ENCODE assay signal across 9 cellular contexts in the genomic region with DNA sequence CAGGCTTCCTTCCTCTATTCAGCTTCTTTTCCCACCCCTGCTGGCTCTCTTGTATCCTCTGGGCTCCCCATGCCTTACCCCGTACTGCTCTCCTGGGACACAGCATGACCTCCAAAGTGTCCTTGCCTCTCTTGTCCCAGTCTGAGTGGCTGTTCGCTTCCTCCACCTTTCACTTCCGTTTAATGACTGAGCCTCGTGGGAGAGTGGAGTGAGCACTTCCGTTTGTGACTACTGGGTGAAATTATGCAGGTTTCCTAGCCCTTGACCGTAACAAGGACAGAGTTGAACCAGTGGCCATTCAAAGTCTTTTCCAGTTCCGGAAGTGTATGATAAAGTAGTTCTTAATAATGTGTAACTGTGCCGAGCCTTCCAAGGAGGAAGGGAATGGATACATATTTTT.
A peak's percentile ranks its signal among the peaks of the same experiment; 100 is the strongest.
DNase-seq lines count a peak whose midpoint lies in the region; ATAC-seq and TF ChIP-seq lines count a peak whose summit lies in the region.
"Had no signal": no experiment of that assay in that cellular context is flagged by ENCODE, and none has a peak within 500 bp of the region (broad histone marks: within the 10 kb centered on the region; RNA-seq: fewer than 3 reads in every experiment).

No MANE protein-coding gene starts in this region.

- peak overlapping the region; percentile 59 for H3K9ac ChIP-seq in Karpas-422 (ENCODE audit: low read length)

- peak overlapping the region in 2 of 3 donors; percentile 29 to 56 for H3K27ac Mint-ChIP-seq in CD4-positive, CD25-positive, alpha-beta regulatory T cell

- H3K4me2 ChIP-seq in Karpas-422 (ENCODE audit: low read depth, low read length, poor library complexity, severe bottlenecking) = peak overlapping the region; percentile 75
- H3K4me2 ChIP-seq in osteoblast (ENCODE audit: insufficient read depth, low read length) = no peak overlapping the region

- peaks cover 26% of the 10 kb centered on the region for H3K4me1 ChIP-seq in CD4-positive, CD25-positive, alpha-beta regulatory T cell (ENCODE audit: control insufficient read depth, insufficient read depth, low read length, poor library complexity, severe bottlenecking)
- H3K4me1 ChIP-seq in Karpas-422 (ENCODE audit: low read length) = peaks cover 84% of the 10 kb centered on the region
- H3K4me1 ChIP-seq in tibial artery = peaks cover 0 to 76% (median 33%) of the 10 kb centered on the region in 4 donors
- peaks cover 4% of the 10 kb centered on the region for H3K4me1 ChIP-seq in osteoblast (ENCODE audit: insufficient read depth, low read length)

- H3K27ac ChIP-seq in CD4-positive, CD25-positive, alpha-beta regulatory T cell (ENCODE audit: insufficient read depth, low read length, poor library complexity, severe bottlenecking) = no peak overlapping the region
- H3K27ac ChIP-seq in Karpas-422 (ENCODE audit: low read length) (peak overlapping the region; percentile 81), tibial artery (no peak overlapping the region), osteoblast (ENCODE audit: low read depth, low read length) (no peak overlapping the region)

- peaks cover 8% of the 10 kb centered on the region for H3K36me3 Mint-ChIP-seq in CD4-positive, CD25-positive, alpha-beta regulatory T cell

- no peaks in the 10 kb centered on the region for H3K9me3 Mint-ChIP-seq in CD4-positive, CD25-positive, alpha-beta regulatory T cell
- H3K9me3 Mint-ChIP-seq: neural crest cell had no signal

- H3K79me2 ChIP-seq in Karpas-422 (ENCODE audit: low read length) (peaks cover 100% of the 10 kb centered on the region), osteoblast (ENCODE audit: insufficient read depth, low read length) (peaks cover 93% of the 10 kb centered on the region)

- no peak overlapping the region for H3K4me3 ChIP-seq in CD4-positive, CD25-positive, alpha-beta regulatory T cell (ENCODE audit: low read depth, low read length)
- H3K4me3 ChIP-seq in Karpas-422 (ENCODE audit: low read length) (peak overlapping the region; percentile 62), tibial artery (no peak overlapping the region), osteoblast (ENCODE audit: insufficient read depth, low read length) (no peak overlapping the region)

- H3K36me3 ChIP-seq in CD4-positive, CD25-positive, alpha-beta regulatory T cell (ENCODE audit: control insufficient read depth, insufficient read depth, low read length) = no peaks in the 10 kb centered on the region
- H3K36me3 ChIP-seq in Karpas-422 (ENCODE audit: insufficient read depth, low read length) = no peaks in the 10 kb centered on the region
- no peaks in the 10 kb centered on the region for H3K36me3 ChIP-seq in tibial artery
- no peaks in the 10 kb centered on the region for H3K36me3 ChIP-seq in osteoblast (ENCODE audit: insufficient read depth, low read length)

- H4K20me1 ChIP-seq in Karpas-422 (ENCODE audit: insufficient read depth, low read depth, low read length) (no peaks in the 10 kb centered on the region), osteoblast (ENCODE audit: insufficient read depth, low read length) (peaks cover 21% of the 10 kb centered on the region)

- H3K4me3 Mint-ChIP-seq in CD4-positive, CD25-positive, alpha-beta regulatory T cell = peak overlapping the region in 1 of 4 donors; percentile 29
- H3K4me3 Mint-ChIP-seq: neural crest cell had no signal

- no peaks in the 10 kb centered on the region for H3K9me2 ChIP-seq in Karpas-422 (replicated peaks; ENCODE audit: insufficient read depth, low read length)

- peak in 1 of 3 donors; percentile 24 for DNase-seq in CD4-positive, CD25-positive, alpha-beta regulatory T cell
- DNase-seq in Karpas-422 (peak; percentile 94), Right ventricle myocardium superior (no peak), tibial artery (no peak), SHP77 treated with DMSO at 0.1 percent for 48 hours (lab: John Stamatoyannopoulos, UW) (no peak), DMS79 treated with DMSO at 0.1 percent for 48 hours (lab: John Stamatoyannopoulos, UW) (no peak), osteoblast (ENCODE audit: insufficient read length, low spot score, missing footprints) (no peak)

- no peak for ATAC-seq in CD4-positive, CD25-positive, alpha-beta regulatory T cell (ENCODE audit: low read depth in 2 of 2)
- ATAC-seq in GM21423 (IDR thresholded peaks at IDR 0.05; ENCODE audit: unreplicated experiment) (peak; percentile 78), Right ventricle myocardium superior (ENCODE audit: poor library complexity) (peak; percentile 16)

- peaks cover 42 to 88% (median 76%) of the 10 kb centered on the region in 4 donors for H3K4me1 Mint-ChIP-seq in CD4-positive, CD25-positive, alpha-beta regulatory T cell

- no peaks in the 10 kb centered on the region for H3K27me3 Mint-ChIP-seq in CD4-positive, CD25-positive, alpha-beta regulatory T cell

- no peak overlapping the region for H2AFZ ChIP-seq in Karpas-422 (ENCODE audit: low read length)
- no peak overlapping the region for H2AFZ ChIP-seq in osteoblast (ENCODE audit: low read length)

- TF ChIP-seq CTCF in tibial artery (IDR thresholded peaks at IDR 0.05) (no peak), osteoblast (IDR thresholded peaks at IDR 0.05; ENCODE audit: extremely low read depth, low read depth, low read length) (no peak)

- intact Hi-C loops in Right ventricle myocardium superior (cut with DNase I) = no loop called here
- intact Hi-C loops in tibial artery (cut with DNase I; ENCODE audit: low total_unique reads) = no loop called here

- H3K27me3 ChIP-seq in CD4-positive, CD25-positive, alpha-beta regulatory T cell (ENCODE audit: control insufficient read depth, insufficient read depth, low read length) = no peaks in the 10 kb centered on the region
- H3K27me3 ChIP-seq in Karpas-422 (ENCODE audit: low read length) (no peaks in the 10 kb centered on the region), tibial artery (no peaks in the 10 kb centered on the region), osteoblast (ENCODE audit: insufficient read depth, low read length) (no peaks in the 10 kb centered on the region)

- no peaks in the 10 kb centered on the region for H3K9me3 ChIP-seq in CD4-positive, CD25-positive, alpha-beta regulatory T cell (ENCODE audit: control insufficient read depth in 2 of 2, low read length in 2 of 2)
- no peaks in the 10 kb centered on the region for H3K9me3 ChIP-seq in Karpas-422 (ENCODE audit: low read length)
- H3K9me3 ChIP-seq in tibial artery = no peaks in the 10 kb centered on the region
- H3K9me3 ChIP-seq in osteoblast (ENCODE audit: low read depth, low read length) = no peaks in the 10 kb centered on the region

Comparison
In these comparisons a context has a peak if more than half of its experiments do, and no peak if none do; other contexts are left out.
1. ATAC-seq: peak in GM21423 (single experiment) and Right ventricle myocardium superior (single experiment); none in CD4-positive, CD25-positive, alpha-beta regulatory T cell (0 of 2).